8 cellular contexts compared by ENCODE assay signal in the genomic region with DNA sequence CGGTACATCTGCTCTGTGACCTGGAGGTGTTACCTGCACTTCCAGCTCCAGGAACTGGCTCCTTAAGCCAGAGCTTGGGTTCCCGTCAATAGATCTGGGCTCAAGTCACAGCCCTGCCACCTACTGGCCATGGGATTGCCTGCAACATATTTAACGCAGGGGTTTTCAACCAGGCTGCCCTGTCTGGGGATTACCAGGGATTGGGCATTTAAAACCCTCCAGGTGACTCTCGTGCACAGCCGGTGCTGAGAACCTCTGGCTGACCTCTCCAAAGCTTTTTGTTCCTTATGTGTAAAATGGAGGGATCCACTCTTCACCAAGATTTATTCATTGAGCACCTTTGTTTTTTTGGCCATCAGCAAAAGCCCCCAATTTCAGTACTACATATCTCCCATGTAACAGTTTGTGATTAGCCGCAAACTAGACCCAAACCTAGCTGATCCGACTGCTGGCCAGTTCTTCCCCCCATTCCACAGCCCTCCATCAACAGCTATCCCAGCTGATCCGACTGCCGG.
DNase-seq lines count a peak whose midpoint lies in the region; TF ChIP-seq lines count a peak whose summit lies in the region.

No MANE protein-coding gene starts in this region.

- H3K9me3 ChIP-seq in adrenal gland (replicated peaks in 1 of 3): no peaks in the 10 kb centered on the region
- no peaks in the 10 kb centered on the region for H3K9me3 ChIP-seq in left ventricle myocardium inferior (replicated peaks)

- TF ChIP-seq CTCF in GM12873 (IDR thresholded peaks at IDR 0.05; ENCODE audit: insufficient read depth, low read depth, low read length, missing control alignments) (peak; percentile 95), HFFc6 (IDR thresholded peaks at IDR 0.05) (peak; percentile 91), adrenal gland (IDR thresholded peaks at IDR 0.05) (peak; percentile 77 to 93 (median 86)), left ventricle myocardium inferior (IDR thresholded peaks at IDR 0.05; ENCODE audit: borderline replicate concordance) (peak; percentile 91)

- H3K36me3 ChIP-seq in adrenal gland (replicated peaks in 1 of 2) (no peaks in the 10 kb centered on the region), left ventricle myocardium inferior (no peaks in the 10 kb centered on the region)

- no peak overlapping the region for H3K4me3 Mint-ChIP-seq in HFFc6

- no peak overlapping the region for H3K4me3 ChIP-seq in adrenal gland
- no peak overlapping the region for H3K4me3 ChIP-seq in left ventricle myocardium inferior

- no peak overlapping the region for H3K27ac Mint-ChIP-seq in HFFc6

- peaks cover 1% of the 10 kb centered on the region for H3K27me3 Mint-ChIP-seq in HFFc6 (ENCODE audit: insufficient read depth)

- intact Hi-C loops in adrenal gland (cut with DNase I) (loop anchor here (5.0 to 10.0 kb wide), 2 partner anchors 179 to 206 kb away; no protein-coding TSS in a partner anchor), left ventricle myocardium inferior (cut with micrococcal nuclease) (loop anchor here (5.0 kb wide), 1 partner anchor 206 kb away; no protein-coding TSS in a partner anchor)

- H3K27ac ChIP-seq in adrenal gland (no peak overlapping the region), left ventricle myocardium inferior (replicated peaks) (no peak overlapping the region)

- no peaks in the 10 kb centered on the region for H3K36me3 Mint-ChIP-seq in HFFc6 (ENCODE audit: low read depth)

- DNase-seq in HFFc6 (peak; percentile 62), NCI-H1092 treated with DMSO at 0.1 percent for 48 hours (lab: John Stamatoyannopoulos, UW) (peak; percentile 82), SW480 (ENCODE audit: low spot score) (peak; percentile 86), adrenal gland (peak; percentile 70 to 92 (median 82)), left ventricle myocardium inferior (peak; percentile 71), retina (peak; percentile 78), mesenteric fat pad (ENCODE audit: low spot score) (no peak)

- H3K4me1 ChIP-seq in adrenal gland (replicated peaks in 1 of 2): no peaks in the 10 kb centered on the region
- H3K4me1 ChIP-seq in left ventricle myocardium inferior: peaks cover 7% of the 10 kb centered on the region

- 24 to 35% (median 25%) methylated on average over 9 of the region's 9 CpGs for WGBS in adrenal gland, 4 donors

- H3K9me3 Mint-ChIP-seq in HFFc6: no peaks in the 10 kb centered on the region

- peaks cover 16% of the 10 kb centered on the region for H3K4me1 Mint-ChIP-seq in HFFc6 (ENCODE audit: low read depth)

- TF ChIP-seq POLR2A in adrenal gland (IDR thresholded peaks at IDR 0.05): no peak

- H3K27me3 ChIP-seq in adrenal gland: no peaks in the 10 kb centered on the region
- no peaks in the 10 kb centered on the region for H3K27me3 ChIP-seq in left ventricle myocardium inferior (ENCODE audit: low read depth)
